ENCODE assay signal across 8 cellular contexts in genomic region chr18:50819027-50819726, GRCh38. TPM values are rescaled to one million over a fixed set of nuclear protein-coding genes. Genes with fewer than 3 reads are reported as not detected.
DNase-seq lines count a peak whose midpoint lies in the region; ATAC-seq and TF ChIP-seq lines count a peak whose summit lies in the region.

No MANE protein-coding gene starts in this region.

- peak overlapping the region; percentile 11 for H3K4me3 Mint-ChIP-seq in memory B cell

- intact Hi-C loops in dorsolateral prefrontal cortex (cut with DNase I) = no loop called here

- no peaks in the 10 kb centered on the region for H3K27me3 ChIP-seq in dorsolateral prefrontal cortex

- DNase-seq in ELF-1 (ENCODE audit: low read depth, low spot score) (peak; percentile 91), NCI-H2171 (lab: John Stamatoyannopoulos, UW) (peak; percentile 24), dorsolateral prefrontal cortex (peak in 6 of 10 donors; percentile 19 to 57 (median 34)), memory B cell (ENCODE audit: low spot score in 2 of 2) (no peak), T1000 (lab: John Stamatoyannopoulos, UW) (no peak), HCEC 1CT (no peak), NCI-H1694 (lab: John Stamatoyannopoulos, UW) (no peak)
- DNase-seq in activated naive CD4-positive, alpha-beta T cell (lab: John Stamatoyannopoulos, UW) = no peak

- ATAC-seq in memory B cell (ENCODE audit: low read depth) = no peak

- H3K27me3 Mint-ChIP-seq in memory B cell = peaks cover 8% of the 10 kb centered on the region

- H3K4me1 Mint-ChIP-seq in memory B cell = peaks cover 15% of the 10 kb centered on the region

- no peak overlapping the region for H3K27ac Mint-ChIP-seq in memory B cell

- peak in 7 of 56 donors; percentile 7 to 35 (median 23) for TF ChIP-seq CTCF in dorsolateral prefrontal cortex (IDR thresholded peaks at IDR 0.05 in 54 of 56, conservative IDR thresholded peaks at IDR 0.05 in 2 of 56; ENCODE audit: low read depth in 1 of 56, partially characterized antibody in 56 of 56)

- peak overlapping the region in 56 of 59 donors; percentile 3 to 91 (median 74) for H3K27ac ChIP-seq in dorsolateral prefrontal cortex

- peak overlapping the region; percentile 27 to 75 (median 55) for H3K4me3 ChIP-seq in dorsolateral prefrontal cortex

- H3K9me3 Mint-ChIP-seq in memory B cell = no peaks in the 10 kb centered on the region

- H3K36me3 Mint-ChIP-seq in memory B cell = no peaks in the 10 kb centered on the region

RNA-seq across cellular contexts. Expression of gene MRO, which starts 0.6 kb away (rescaled TPM):
- total RNA-seq in dorsolateral prefrontal cortex = 100 to 1,000 TPM in 1 of 120 experiments, 10 to 100 TPM in 119; 18.3 to 117 (median 41.7) TPM

RNA-seq across cellular contexts. Expression of gene ME2, which starts 59.7 kb away (rescaled TPM):
- total RNA-seq in dorsolateral prefrontal cortex = 10 to 100 TPM; 31.2 to 57.8 (median 42.9) TPM

Comparison
In these comparisons a context has a peak if more than half of its experiments do, and no peak if none do; other contexts are left out.
1. DNase-seq: peak in ELF-1 (single experiment), NCI-H2171 (single experiment) and dorsolateral prefrontal cortex (6 of 10); none in memory B cell (0 of 2), T1000 (single experiment), HCEC 1CT (single experiment), activated naive CD4-positive, alpha-beta T cell (0 of 4) and NCI-H1694 (single experiment).